2 cellular contexts compared by ENCODE assay signal in the genomic region with DNA sequence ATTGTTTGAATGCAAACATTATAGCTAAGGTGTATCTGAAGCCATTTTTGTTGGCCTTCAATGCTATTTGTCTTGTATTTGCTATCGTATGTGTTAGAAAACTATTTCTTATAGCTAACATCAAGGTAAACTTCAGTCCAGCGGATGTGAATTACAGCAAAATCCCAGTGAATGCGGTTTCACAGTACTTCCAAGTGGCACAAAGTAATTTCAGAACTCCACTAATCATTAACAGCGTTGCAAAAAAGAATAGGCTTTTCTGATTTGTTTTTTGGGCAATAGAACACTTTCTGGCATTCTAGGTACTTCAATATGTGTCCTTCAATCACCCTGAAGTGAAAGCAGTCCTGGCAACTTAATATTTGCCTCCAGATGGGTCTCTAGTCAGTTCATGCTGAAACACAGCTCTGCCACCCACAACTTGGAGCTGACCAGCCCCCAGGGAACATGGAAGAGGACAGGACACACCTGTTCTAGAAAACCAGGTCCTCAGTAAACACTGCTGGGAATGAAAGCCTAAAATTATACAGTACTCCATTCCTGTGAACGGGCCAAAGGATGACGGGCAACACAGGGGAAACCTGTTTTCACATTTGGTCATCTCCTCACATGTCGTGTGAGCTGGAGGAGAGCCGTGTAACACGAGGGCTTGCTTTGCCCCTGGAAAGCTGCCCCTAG.
TF ChIP-seq lines count a peak whose summit lies in the region.

No MANE protein-coding gene starts in this region.

TF ChIP-seq in SK-N-SH, 30 proteins besides CTCF, POLR2A, EP300 and RAD21:
- TF ChIP-seq, protein P1, sequence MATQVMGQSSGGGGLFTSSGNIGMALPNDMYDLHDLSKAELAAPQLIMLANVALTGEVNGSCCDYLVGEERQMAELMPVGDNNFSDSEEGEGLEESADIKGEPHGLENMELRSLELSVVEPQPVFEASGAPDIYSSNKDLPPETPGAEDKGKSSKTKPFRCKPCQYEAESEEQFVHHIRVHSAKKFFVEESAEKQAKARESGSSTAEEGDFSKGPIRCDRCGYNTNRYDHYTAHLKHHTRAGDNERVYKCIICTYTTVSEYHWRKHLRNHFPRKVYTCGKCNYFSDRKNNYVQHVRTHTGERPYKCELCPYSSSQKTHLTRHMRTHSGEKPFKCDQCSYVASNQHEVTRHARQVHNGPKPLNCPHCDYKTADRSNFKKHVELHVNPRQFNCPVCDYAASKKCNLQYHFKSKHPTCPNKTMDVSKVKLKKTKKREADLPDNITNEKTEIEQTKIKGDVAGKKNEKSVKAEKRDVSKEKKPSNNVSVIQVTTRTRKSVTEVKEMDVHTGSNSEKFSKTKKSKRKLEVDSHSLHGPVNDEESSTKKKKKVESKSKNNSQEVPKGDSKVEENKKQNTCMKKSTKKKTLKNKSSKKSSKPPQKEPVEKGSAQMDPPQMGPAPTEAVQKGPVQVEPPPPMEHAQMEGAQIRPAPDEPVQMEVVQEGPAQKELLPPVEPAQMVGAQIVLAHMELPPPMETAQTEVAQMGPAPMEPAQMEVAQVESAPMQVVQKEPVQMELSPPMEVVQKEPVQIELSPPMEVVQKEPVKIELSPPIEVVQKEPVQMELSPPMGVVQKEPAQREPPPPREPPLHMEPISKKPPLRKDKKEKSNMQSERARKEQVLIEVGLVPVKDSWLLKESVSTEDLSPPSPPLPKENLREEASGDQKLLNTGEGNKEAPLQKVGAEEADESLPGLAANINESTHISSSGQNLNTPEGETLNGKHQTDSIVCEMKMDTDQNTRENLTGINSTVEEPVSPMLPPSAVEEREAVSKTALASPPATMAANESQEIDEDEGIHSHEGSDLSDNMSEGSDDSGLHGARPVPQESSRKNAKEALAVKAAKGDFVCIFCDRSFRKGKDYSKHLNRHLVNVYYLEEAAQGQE (IDR thresholded peaks at IDR 0.05; ENCODE audit: low read depth, low read length), result no peak
- TF ChIP-seq GATA2 (CRISPR knock-in tag; IDR thresholded peaks at IDR 0.05) (no peak), TAF1 (IDR thresholded peaks at IDR 0.05; ENCODE audit: borderline replicate concordance, low read depth, low read length) (no peak), FOXJ3 (CRISPR knock-in tag; IDR thresholded peaks at IDR 0.05) (no peak), JUND (IDR thresholded peaks at IDR 0.05) (no peak), RFX5 (IDR thresholded peaks at IDR 0.05; ENCODE audit: low read length) (no peak)
- TF ChIP-seq, protein P2, sequence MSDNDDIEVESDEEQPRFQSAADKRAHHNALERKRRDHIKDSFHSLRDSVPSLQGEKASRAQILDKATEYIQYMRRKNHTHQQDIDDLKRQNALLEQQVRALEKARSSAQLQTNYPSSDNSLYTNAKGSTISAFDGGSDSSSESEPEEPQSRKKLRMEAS (IDR thresholded peaks at IDR 0.05; ENCODE audit: low read depth), result no peak
- TF ChIP-seq, protein P3, sequence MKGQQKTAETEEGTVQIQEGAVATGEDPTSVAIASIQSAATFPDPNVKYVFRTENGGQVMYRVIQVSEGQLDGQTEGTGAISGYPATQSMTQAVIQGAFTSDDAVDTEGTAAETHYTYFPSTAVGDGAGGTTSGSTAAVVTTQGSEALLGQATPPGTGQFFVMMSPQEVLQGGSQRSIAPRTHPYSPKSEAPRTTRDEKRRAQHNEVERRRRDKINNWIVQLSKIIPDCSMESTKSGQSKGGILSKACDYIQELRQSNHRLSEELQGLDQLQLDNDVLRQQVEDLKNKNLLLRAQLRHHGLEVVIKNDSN (IDR thresholded peaks at IDR 0.05; ENCODE audit: borderline replicate concordance, low read depth), result no peak

TF ChIP-seq in SK-N-SH treated with all-trans-retinoic acid at 6 μM for 48 hours, 23 proteins besides CTCF, POLR2A, EP300 and RAD21:
- TF ChIP-seq ZC3H10 (CRISPR knock-in tag; IDR thresholded peaks at IDR 0.05) (no peak), ZFP3 (CRISPR knock-in tag; IDR thresholded peaks at IDR 0.05) (no peak), ZNF70 (CRISPR knock-in tag; IDR thresholded peaks at IDR 0.05) (no peak), ISL1 (CRISPR knock-in tag; IDR thresholded peaks at IDR 0.05) (no peak), ARNTL (CRISPR knock-in tag; IDR thresholded peaks at IDR 0.05; ENCODE audit: borderline replicate concordance, low read depth) (no peak), TCF4 (CRISPR knock-in tag; IDR thresholded peaks at IDR 0.05; ENCODE audit: borderline replicate concordance) (no peak), SNAI2 (CRISPR knock-in tag; IDR thresholded peaks at IDR 0.05) (no peak)
